ENCODE assay signal across 8 cellular contexts in genomic region chr1:161749509-161750407, GRCh38. TPM values are rescaled to one million over a fixed set of nuclear protein-coding genes. Genes with fewer than 3 reads are reported as not detected.
DNase-seq lines count a peak whose midpoint lies in the region; ATAC-seq lines count a peak whose summit lies in the region.

TSS of gene DUSP12 (plus strand) at chr1:161749786. CDS start at chr1:161749802, 16 bp downstream.

- H3K9me3 ChIP-seq in mononuclear cell (ENCODE audit: low read depth, low read length) = no peaks in the 10 kb centered on the region

- H3K4me3 ChIP-seq in mononuclear cell (ENCODE audit: low read length) = peak within 1 kb of the TSS; percentile 97

- H3K4me1 ChIP-seq in mononuclear cell (ENCODE audit: insufficient read depth, low read length) = peaks cover 21% of the 10 kb centered on the region

- DNase-seq in DMS 273 treated with DMSO at 0.1 percent for 48 hours (lab: John Stamatoyannopoulos, UW) (peak; percentile 92), HuH-7 (ENCODE audit: low spot score) (peak; percentile 79), OCI-M1 (lab: John Stamatoyannopoulos, UW) (peak; percentile 97), activated T-cell treated with anti-CD3 and anti-CD28 coated beads for 24 hours (ENCODE audit: low read depth) (peak; percentile 87), epidermal melanocyte (ENCODE audit: insufficient read length, low spot score) (peak; percentile 74)
- peak; percentile 78 for DNase-seq in stimulated activated CD8-positive, alpha-beta memory T cell treated with anti-CD3 and anti-CD28 coated beads, Interleukin-4, amount 100 ng/mL, for 24 hours (ENCODE audit: low read depth)

- ATAC-seq in GM21447 (IDR thresholded peaks at IDR 0.05; ENCODE audit: unreplicated experiment) = peak; percentile 96

- H3K27me3 ChIP-seq in mononuclear cell (ENCODE audit: insufficient read depth, low read length) = peaks cover 3% of the 10 kb centered on the region

RNA-seq across cellular contexts. Expression of gene DUSP12, which starts in this region (rescaled TPM):
- total RNA-seq in mononuclear cell = 38.4 TPM

Comparison
In these comparisons a context has a peak if more than half of its experiments do, and no peak if none do; other contexts are left out.
1. Peak in every context shown above with its lines: DNase-seq, ATAC-seq and H3K4me3 ChIP-seq.